In genomic region chr2:178112202-178113152, GRCh38 we compare ENCODE assay signal across 8 cellular contexts. TPM values are rescaled to one million over a fixed set of nuclear protein-coding genes. Genes with fewer than 3 reads are reported as not detected.
A peak's percentile ranks its signal among the peaks of the same experiment; 100 is the strongest.
DNase-seq lines count a peak whose midpoint lies in the region; ATAC-seq, FAIRE-seq and TF ChIP-seq lines count a peak whose summit lies in the region.

Gene RBM45, plus strand, starts transcription at chr2:178112437. Its CDS starts 110 bp downstream, at chr2:178112547.

- BruUV-seq in Caco-2 (replicated peaks; lab: Mats Ljungman, UMichigan) = no TSS peak

- intact Hi-C loops in Caco-2 (cut with micrococcal nuclease; ENCODE audit: unreplicated experiment) = loop anchor here (1.0 to 10.0 kb wide), 6 partner anchors 80 to 368 kb away; partner anchors contain the start of genes OSBPL6 and PLEKHA3

- H3K27ac ChIP-seq in H1 (ENCODE audit: low read depth, low read length) (no peak within 1 kb of the TSS), mesendoderm (ENCODE audit: low read depth, low read length) (no peak within 1 kb of the TSS)

- H2AFZ ChIP-seq in H1 (ENCODE audit: low read length) = peak within 1 kb of the TSS; percentile 97

- no peaks in the 10 kb centered on the region for H3K27me3 Mint-ChIP-seq in Caco-2 (ENCODE audit: insufficient read depth, unreplicated experiment)

- H3K18ac ChIP-seq in H1 (ENCODE audit: extremely low read depth, low read length) (no peak within 1 kb of the TSS), mesendoderm (ENCODE audit: low read length) (no peak within 1 kb of the TSS)

- TF ChIP-seq EP300 in H1 (IDR thresholded peaks at IDR 0.05; ENCODE audit: borderline replicate concordance in 1 of 2, low read depth in 2 of 2, low read length in 2 of 2) = peak in 1 of 2 experiments; percentile 43; a peak in 1 of 3 replicates

- no peaks in the 10 kb centered on the region for H3K36me3 ChIP-seq in Caco-2 (ENCODE audit: control insufficient read depth, insufficient read depth, low read length)
- H3K36me3 ChIP-seq in H1 (ENCODE audit: control insufficient read depth in 2 of 4, insufficient read depth in 4 of 4, low read length in 3 of 4) = no peaks in the 10 kb centered on the region
- H3K36me3 ChIP-seq in mesendoderm (ENCODE audit: control insufficient read depth, insufficient read depth, low read length) = no peaks in the 10 kb centered on the region

- peak; percentile 72 to 83 for TF ChIP-seq RAD21 in H1 (IDR thresholded peaks at IDR 0.05 in 1 of 2, conservative IDR thresholded peaks at IDR 0.05 in 1 of 2; ENCODE audit: low read depth in 2 of 2, low read length in 2 of 2)

- no peak for FAIRE-seq in H1 (lab: Jason Lieb, UNC)

- peak; percentile 96 for ATAC-seq in GM19468 (IDR thresholded peaks at IDR 0.05; ENCODE audit: extremely low read depth, unreplicated experiment)

- H3K9me3 ChIP-seq in Caco-2 = no peaks in the 10 kb centered on the region
- H3K9me3 ChIP-seq in H1 (ENCODE audit: insufficient read depth in 2 of 2, low read depth in 1 of 2, low read length in 1 of 2) = no peaks in the 10 kb centered on the region

- peak within 1 kb of the TSS; percentile 98 for H3K4me3 ChIP-seq in Caco-2 (ENCODE audit: low read depth, low read length)
- H3K4me3 ChIP-seq in H1 (ENCODE audit: extremely low read depth in 1 of 4, insufficient read depth in 2 of 4, low read depth in 3 of 4, low read length in 4 of 4) = peak within 1 kb of the TSS; percentile 65 to 89 (median 86)
- peak within 1 kb of the TSS; percentile 92 for H3K4me3 ChIP-seq in mesendoderm (ENCODE audit: low read length)

- H3K4me2 ChIP-seq in H1 (ENCODE audit: insufficient read depth in 1 of 2, low read depth in 2 of 2, low read length in 2 of 2) (peak within 1 kb of the TSS; percentile 64 to 95), mesendoderm (ENCODE audit: low read length) (peak within 1 kb of the TSS; percentile 96)

- no peak within 1 kb of the TSS for H3K14ac ChIP-seq in H1 (ENCODE audit: insufficient read length)

- H3K79me1 ChIP-seq in H1 (ENCODE audit: low read depth, low read length) (no peaks in the 10 kb centered on the region), mesendoderm (ENCODE audit: low read length) (peaks cover 2% of the 10 kb centered on the region)

- no peaks in the 10 kb centered on the region for H4K20me1 ChIP-seq in H1 (replicated peaks in 1 of 2; ENCODE audit: control insufficient read depth in 1 of 2, insufficient read depth in 2 of 2, low read length in 2 of 2)

- CTCF ChIA-PET in Caco-2 (lab: Charles Lee) = interaction anchor here (0.5 to 1.7 kb wide), 8 partner anchors 23 to 307 kb away, joined by 3 to 10 read pairs (median 4); no protein-coding TSS in a partner anchor
- CTCF ChIA-PET in activated CD8-positive, alpha-beta memory T cell treated with anti-CD3 and anti-CD28 coated beads for 36 hours (lab: Charles Lee) = interaction anchor here (0.6 to 3.3 kb wide), 11 partner anchors 11 to 301 kb away, joined by 3 to 18 read pairs (median 4); no protein-coding TSS in a partner anchor
- CTCF ChIA-PET in H1 (lab: Charles Lee; ENCODE audit: partially characterized antibody) = interaction anchor here (0.7 to 5.4 kb wide), 45 partner anchors 9 to 405 kb away, joined by 3 to 65 read pairs (median 4); partner anchors contain the start of gene PDE11A

- H3K36me3 Mint-ChIP-seq in Caco-2 (ENCODE audit: insufficient read depth, unreplicated experiment) = peaks cover 7% of the 10 kb centered on the region

- H2BK5ac ChIP-seq in H1 (ENCODE audit: low read depth, low read length) (peak within 1 kb of the TSS; percentile 22), mesendoderm (ENCODE audit: low read length) (no peak within 1 kb of the TSS)

- H3K4me1 ChIP-seq in Caco-2 = 0 out of 2 replicates have a peak, but pooled peaks cover 6% of the 10 kb centered on the region
- H3K4me1 ChIP-seq in H1 (replicated peaks in 1 of 4; ENCODE audit: control insufficient read depth in 3 of 4, insufficient read depth in 4 of 4, low read length in 3 of 4) = peaks cover 0 to 4% (median 0%) of the 10 kb centered on the region in 4 experiments; a peak in 1 of 7 replicates
- H3K4me1 ChIP-seq in mesendoderm (ENCODE audit: control insufficient read depth, low read depth, low read length) = no peaks in the 10 kb centered on the region

- H2BK15ac ChIP-seq in H1 (ENCODE audit: low read length) (no peak within 1 kb of the TSS), mesendoderm (replicated peaks; ENCODE audit: low read depth) (no peak within 1 kb of the TSS)

- H3K4me1 Mint-ChIP-seq in Caco-2 (ENCODE audit: low read depth, unreplicated experiment) = peaks cover 6% of the 10 kb centered on the region

- H3K23me2 ChIP-seq in H1 (ENCODE audit: low read depth, low read length) = peaks cover 8% of the 10 kb centered on the region; the same call in 1 of the 2 replicates

- H2BK120ac ChIP-seq in H1 (replicated peaks; ENCODE audit: low read depth, low read length) (no peak within 1 kb of the TSS), mesendoderm (ENCODE audit: low read depth, low read length) (no peak within 1 kb of the TSS)

- no peak within 1 kb of the TSS for H2BK20ac ChIP-seq in H1 (ENCODE audit: low read length)

- H4K91ac ChIP-seq in H1 (replicated peaks; ENCODE audit: insufficient read length, low read length) = peak within 1 kb of the TSS; percentile 29

- H3K4ac ChIP-seq in H1 (replicated peaks; ENCODE audit: insufficient read length, low read depth, low read length) = no peak within 1 kb of the TSS
- no peak within 1 kb of the TSS for H3K4ac ChIP-seq in mesendoderm (ENCODE audit: low read depth, low read length)

- peak in 1 of 2 experiments; percentile 87; a peak in 2 of 3 replicates for TF ChIP-seq POLR2A in H1 (IDR thresholded peaks at IDR 0.05; ENCODE audit: control extremely low read depth in 1 of 2, low read depth in 2 of 2, low read length in 2 of 2)

- peak within 1 kb of the TSS; percentile 87 for H4K8ac ChIP-seq in H1 (ENCODE audit: extremely low read depth, insufficient read depth, low read length)
- no peak within 1 kb of the TSS for H4K8ac ChIP-seq in mesendoderm (ENCODE audit: low read depth, low read length)

- H2AK5ac ChIP-seq in H1 (ENCODE audit: low read depth, low read length) = no peak within 1 kb of the TSS
- no peak within 1 kb of the TSS for H2AK5ac ChIP-seq in mesendoderm (ENCODE audit: low read length)

- peak; percentile 96 to 99 for TF ChIP-seq CTCF in Caco-2 (IDR thresholded peaks at IDR 0.05; ENCODE audit: insufficient read depth in 1 of 2, low read depth in 1 of 2, low read length in 1 of 2, severe bottlenecking in 1 of 2, unreplicated experiment in 1 of 2)
- peak; percentile 87 to 95 (median 91) for TF ChIP-seq CTCF in H1 (IDR thresholded peaks at IDR 0.05; ENCODE audit: control extremely low read depth in 1 of 3, insufficient read depth in 1 of 3, low read depth in 1 of 3, low read length in 3 of 3)

- H3K9me3 Mint-ChIP-seq in Caco-2 (ENCODE audit: unreplicated experiment) = no peaks in the 10 kb centered on the region

- H4K5ac ChIP-seq in H1 (ENCODE audit: insufficient read length, low read depth, low read length) (peak within 1 kb of the TSS; percentile 22), mesendoderm (ENCODE audit: low read length) (no peak within 1 kb of the TSS)

- H3K79me2 ChIP-seq in H1 (ENCODE audit: control insufficient read depth in 1 of 2, insufficient read depth in 2 of 2, low read length in 2 of 2) (peaks cover 0 to 3% of the 10 kb centered on the region in 2 experiments; a peak in 1 of 4 replicates), mesendoderm (ENCODE audit: control insufficient read depth, insufficient read depth, low read length) (no peaks in the 10 kb centered on the region)

- no peak within 1 kb of the TSS for H2BK12ac ChIP-seq in H1 (ENCODE audit: low read depth, low read length)

- H3K56ac ChIP-seq in H1 (replicated peaks; ENCODE audit: insufficient read length, low read depth, low read length) = no peak within 1 kb of the TSS
- peak within 1 kb of the TSS; percentile 96 for H3K56ac ChIP-seq in mesendoderm (ENCODE audit: low read length)

- peak within 1 kb of the TSS; percentile 80 for H3K27ac Mint-ChIP-seq in Caco-2 (ENCODE audit: unreplicated experiment)

- H3K9ac ChIP-seq in H1 (replicated peaks in 1 of 4; ENCODE audit: extremely low read depth in 1 of 4, low read depth in 3 of 4, low read length in 3 of 4) (peak within 1 kb of the TSS; percentile 33 to 63 (median 46)), mesendoderm (ENCODE audit: low read length) (peak within 1 kb of the TSS; percentile 89)

- DNase-seq in Caco-2 (peak; percentile 92 to 95), HS-5 (ENCODE audit: low read depth) (peak; percentile 79), NOMO-1 (lab: John Stamatoyannopoulos, UW; ENCODE audit: unreplicated experiment in 2 of 2) (peak; percentile 82 to 85), H1 (ENCODE audit: low read depth in 1 of 2, low spot score in 2 of 2) (peak; percentile 87 to 94), mesendoderm (peak; percentile 94)
- peak; percentile 71 for DNase-seq in stimulated activated CD8-positive, alpha-beta memory T cell treated with anti-CD3 and anti-CD28 coated beads, Interleukin-15, amount 100 ng/mL, for 1 hour (ENCODE audit: low read depth)

- POLR2A ChIA-PET in Caco-2 (lab: Charles Lee) = interaction anchor here (0.6 to 1.4 kb wide), 2 partner anchors 74 to 338 kb away, joined by 3 to 4 read pairs; partner anchors contain the start of genes PJVK and PRKRA
- POLR2A ChIA-PET in activated CD8-positive, alpha-beta memory T cell treated with anti-CD3 and anti-CD28 coated beads for 36 hours (lab: Charles Lee) = interaction anchor here (0.8 kb wide), 1 partner anchor 302 kb away, joined by 3 read pairs; no protein-coding TSS in a partner anchor
- POLR2A ChIA-PET in H1 (lab: Charles Lee; ENCODE audit: partially characterized antibody) = interaction anchor here (0.7 to 2.8 kb wide), 10 partner anchors 11 to 410 kb away, joined by 3 to 14 read pairs (median 4); partner anchors contain the start of genes PJVK and PRKRA

- H3K23ac ChIP-seq in H1 (ENCODE audit: insufficient read length) (no peak within 1 kb of the TSS), mesendoderm (ENCODE audit: low read length) (peak within 1 kb of the TSS; percentile 50)

- H3K4me3 Mint-ChIP-seq in Caco-2 (ENCODE audit: unreplicated experiment) = peak within 1 kb of the TSS; percentile 94

- 3% methylated on average over 58 of the region's 60 CpGs; no CpG with 5 or more reads in 1 of the 2 experiments for WGBS in H1 (ENCODE audit: extremely low coverage in 1 of 2, insufficient coverage in 1 of 2, insufficient read length in 1 of 2, insufficient replicate concordance in 2 of 2, low coverage in 1 of 2, low lambda C conversion rate in 2 of 2, missing lambda C conversion rate in 1 of 2), 2 experiments
- no CpG with 5 or more reads among the region's 60 CpGs for WGBS in mesendoderm (ENCODE audit: extremely low coverage, insufficient coverage, low lambda C conversion rate)

- H3K27me3 ChIP-seq in Caco-2 (replicated peaks; ENCODE audit: control insufficient read depth, insufficient read depth, low read length) = no peaks in the 10 kb centered on the region
- no peaks in the 10 kb centered on the region for H3K27me3 ChIP-seq in H1 (replicated peaks in 1 of 4; ENCODE audit: control insufficient read depth in 3 of 4, extremely low read depth in 1 of 4, insufficient read depth in 3 of 4, low read length in 3 of 4)
- H3K27me3 ChIP-seq in mesendoderm (ENCODE audit: insufficient read depth, low read length, poor library complexity) = no peaks in the 10 kb centered on the region

RNA-seq across cellular contexts. Expression of gene RBM45, which starts in this region (rescaled TPM):
- 13.4 and 13.6 TPM in 2 replicates for total RNA-seq in Caco-2 (2022)
- total RNA-seq in activated CD8-positive, alpha-beta memory T cell treated with anti-CD3 and anti-CD28 coated beads for 36 hours = 10 to 100 TPM; 13.8 to 15.0 TPM
- total RNA-seq in H1 (2021; fragmentation: NEBNext Ultra II Directional; extraction: Animal tissue kit (Norgen Biotek cat#: 25700)) = 10.4 and 11.9 TPM in 2 replicates
- 3.2 and 4.7 TPM in 2 replicates for polyA plus RNA-seq in H1 (2011; rRNA removed)
- 7.4 TPM for polyA plus RNA-seq in H1 (2011; cell fraction: cytosol; rRNA removed)
- polyA plus RNA-seq in H1 (2011; cell fraction: nucleus; rRNA removed) = 3.7 TPM
- 8.8 to 12.9 TPM (median 11.2 TPM) in 4 replicates for polyA plus RNA-seq in H1 (2012, experiment 1 of 2)
- polyA plus RNA-seq in H1 (2012, experiment 2 of 2) = 1.8 TPM
- polyA plus RNA-seq in H1 (2013, experiment 1 of 2) = 14.7 TPM
- polyA plus RNA-seq in H1 (2013, experiment 2 of 2) = 14.1 TPM
- 4.7 and 5.0 TPM in 2 replicates for polyA minus RNA-seq in H1 (2011; rRNA and poly(A)+ RNA removed)
- 5.2 TPM for polyA minus RNA-seq in H1 (2011; cell fraction: cytosol; rRNA and poly(A)+ RNA removed)
- polyA minus RNA-seq in H1 (2011; cell fraction: nucleus; rRNA and poly(A)+ RNA removed) = 8.6 TPM
- polyA plus RNA-seq in mesendoderm (2013, experiment 1 of 2) = 20.2 TPM
- 20.1 TPM for polyA plus RNA-seq in mesendoderm (2013, experiment 2 of 2)
